Comparison of ENCODE assay signal across 8 cellular contexts in the genomic region with DNA sequence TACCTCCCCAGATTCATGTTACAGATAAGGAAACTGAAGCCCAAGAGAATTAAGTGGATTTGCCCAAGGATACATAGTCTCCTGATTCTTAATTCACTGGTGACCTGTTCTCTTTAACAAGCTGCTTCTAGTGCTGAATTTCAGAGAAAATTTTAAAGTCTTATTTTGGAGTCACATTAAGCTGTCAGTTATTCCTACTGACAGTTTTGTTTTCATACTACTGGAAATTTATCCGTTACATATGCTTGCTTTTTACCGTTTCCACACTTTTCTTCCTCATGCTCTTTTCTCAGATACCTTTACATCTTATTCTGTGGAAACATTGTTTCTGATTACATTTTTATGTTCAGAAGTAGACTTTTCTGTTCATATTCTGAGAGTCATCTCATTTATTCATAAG. TPM values are rescaled to one million over a fixed set of nuclear protein-coding genes. Genes with fewer than 3 reads are reported as not detected.
DNase-seq lines count a peak whose midpoint lies in the region; ATAC-seq and TF ChIP-seq lines count a peak whose summit lies in the region.

No MANE protein-coding gene starts in this region.

- no peaks in the 10 kb centered on the region for H3K27me3 ChIP-seq in BLaER1 treated with 17β-estradiol and CSF1 and Interleukin-3, amounts not matched to agents 10 nM and 100 nM
- no peaks in the 10 kb centered on the region for H3K27me3 ChIP-seq in Karpas-422 (ENCODE audit: low read length)

- no peak for TF ChIP-seq CTCF in coronary artery (IDR thresholded peaks at IDR 0.05)
- TF ChIP-seq CTCF in nephron progenitor cell (IDR thresholded peaks at IDR 0.05) = no peak

- H3K36me3 Mint-ChIP-seq in nephron progenitor cell (ENCODE audit: low read depth) = peaks cover 47% of the 10 kb centered on the region

- peaks cover 33% of the 10 kb centered on the region for H3K9me3 Mint-ChIP-seq in nephron progenitor cell

- peaks cover 11 to 46% (median 44%) of the 10 kb centered on the region in 11 experiments; a peak in 21 of 22 replicates for H3K36me3 ChIP-seq in BLaER1 treated with 17β-estradiol and CSF1 and Interleukin-3, amounts not matched to agents 10 nM and 100 nM
- H3K36me3 ChIP-seq in Karpas-422 (ENCODE audit: insufficient read depth, low read length) = peaks cover 25% of the 10 kb centered on the region

- peak overlapping the region; percentile 91 to 98 (median 95) for H3K9ac ChIP-seq in BLaER1 treated with 17β-estradiol and CSF1 and Interleukin-3, amounts not matched to agents 10 nM and 100 nM
- peak overlapping the region; percentile 86 for H3K9ac ChIP-seq in Karpas-422 (ENCODE audit: low read length)

- H3K27ac Mint-ChIP-seq in nephron progenitor cell = no peak overlapping the region

- no peak for ATAC-seq in GM21367 (IDR thresholded peaks at IDR 0.05; ENCODE audit: unreplicated experiment)

- H4K20me1 ChIP-seq in BLaER1 treated with 17β-estradiol and CSF1 and Interleukin-3, amounts not matched to agents 10 nM and 100 nM = peaks cover 0 to 37% (median 26%) of the 10 kb centered on the region in 11 experiments; a peak in 15 of 22 replicates
- no peaks in the 10 kb centered on the region for H4K20me1 ChIP-seq in Karpas-422 (ENCODE audit: insufficient read depth, low read depth, low read length)

- H3K79me2 ChIP-seq in Karpas-422 (ENCODE audit: low read length) = peaks cover 70% of the 10 kb centered on the region

- H2AFZ ChIP-seq in Karpas-422 (ENCODE audit: low read length) = no peak overlapping the region

- peak overlapping the region; percentile 88 to 98 (median 91) for H3K4me3 ChIP-seq in BLaER1 treated with 17β-estradiol and CSF1 and Interleukin-3, amounts not matched to agents 10 nM and 100 nM
- H3K4me3 ChIP-seq in Karpas-422 (ENCODE audit: low read length) = peak overlapping the region; percentile 76
- H3K4me3 ChIP-seq in coronary artery = peak overlapping the region; percentile 98

- peak overlapping the region; percentile 99 for H3K4me3 Mint-ChIP-seq in nephron progenitor cell

- peaks cover 26% of the 10 kb centered on the region for H3K4me1 Mint-ChIP-seq in nephron progenitor cell

- H3K27ac ChIP-seq in BLaER1 treated with 17β-estradiol and CSF1 and Interleukin-3, amounts not matched to agents 10 nM and 100 nM = peak overlapping the region in 10 of 11 experiments; percentile 86 to 95 (median 90); a peak in 12 of 22 replicates
- H3K27ac ChIP-seq in Karpas-422 (ENCODE audit: low read length) (peak overlapping the region; percentile 40; the same call in 1 of the 2 replicates), coronary artery (peak overlapping the region in 1 of 2 donors; percentile 94)

- H3K4me2 ChIP-seq in BLaER1 treated with 17β-estradiol and CSF1 and Interleukin-3, amounts not matched to agents 10 nM and 100 nM = peak overlapping the region; percentile 75 to 97 (median 89)
- peak overlapping the region; percentile 97 for H3K4me2 ChIP-seq in Karpas-422 (ENCODE audit: low read depth, low read length, poor library complexity, severe bottlenecking)

- no peak for DNase-seq in Karpas-422
- DNase-seq in coronary artery (ENCODE audit: low spot score) = no peak
- no peak for DNase-seq in nephron progenitor cell
- no peak for DNase-seq in HT-29 (ENCODE audit: low spot score)
- DNase-seq in foreskin melanocyte = no peak
- DNase-seq in EL = no peak

- H3K4me1 ChIP-seq in BLaER1 treated with 17β-estradiol and CSF1 and Interleukin-3, amounts not matched to agents 10 nM and 100 nM = peaks cover 14 to 29% (median 22%) of the 10 kb centered on the region in 10 experiments
- peaks cover 28% of the 10 kb centered on the region for H3K4me1 ChIP-seq in Karpas-422 (ENCODE audit: low read length)

- no peaks in the 10 kb centered on the region for H3K9me2 ChIP-seq in Karpas-422 (replicated peaks; ENCODE audit: insufficient read depth, low read length)

- peaks cover 18 to 45% (median 41%) of the 10 kb centered on the region in 11 experiments for H3K9me3 ChIP-seq in BLaER1 treated with 17β-estradiol and CSF1 and Interleukin-3, amounts not matched to agents 10 nM and 100 nM (replicated peaks in 1 of 11)
- H3K9me3 ChIP-seq in Karpas-422 (ENCODE audit: low read length) = peaks cover 8% of the 10 kb centered on the region

- no peaks in the 10 kb centered on the region for H3K27me3 Mint-ChIP-seq in nephron progenitor cell (ENCODE audit: low read depth, poor library complexity)

RNA-seq across cellular contexts. Expression of a gene that starts 1.3 kb away (rescaled TPM):
- total RNA-seq in Karpas-422 (2014; rRNA removed; shearing (Covaris generic); ENCODE audit: low replicate concordance) = 16.1 and 36.9 TPM in 2 replicates
- total RNA-seq in HT-29 (2014; rRNA removed; shearing (Covaris generic)) = 15.3 and 17.9 TPM in 2 replicates

RNA-seq across cellular contexts. Expression of a gene that starts 17.0 kb away (rescaled TPM):
- total RNA-seq in Karpas-422 (2014; rRNA removed; shearing (Covaris generic); ENCODE audit: low replicate concordance) = 132 and 192 TPM in 2 replicates
- 195 and 211 TPM in 2 replicates for total RNA-seq in HT-29 (2014; rRNA removed; shearing (Covaris generic))

RNA-seq across cellular contexts. Expression of a gene that starts 17.5 kb away (rescaled TPM):
- 241 and 246 TPM in 2 replicates for total RNA-seq in Karpas-422 (2014; rRNA removed; shearing (Covaris generic); ENCODE audit: low replicate concordance)
- 259 and 306 TPM in 2 replicates for total RNA-seq in HT-29 (2014; rRNA removed; shearing (Covaris generic))
